8 cellular contexts compared by ENCODE assay signal in genomic region chr11:19712281-19713220, GRCh38. TPM values are rescaled to one million over a fixed set of nuclear protein-coding genes. Genes with fewer than 3 reads are reported as not detected.
A peak's percentile ranks its signal among the peaks of the same experiment; 100 is the strongest.
DNase-seq lines count a peak whose midpoint lies in the region; ATAC-seq lines count a peak whose summit lies in the region.

Gene NAV2, plus strand, starts transcription at chr11:19712837. Its CDS starts 859 bp downstream, at chr11:19713696.

- H3K27me3 ChIP-seq in CD4-positive, CD25-positive, alpha-beta regulatory T cell (ENCODE audit: control insufficient read depth, insufficient read depth, low read length), result peaks cover 20% of the 10 kb centered on the region

- peaks cover 0 to 2% (median 0%) of the 10 kb centered on the region in 7 donors for H3K9me3 Mint-ChIP-seq in CD4-positive, CD25-positive, alpha-beta regulatory T cell

- peak; percentile 67 to 81 (median 71) for DNase-seq in CD4-positive, CD25-positive, alpha-beta regulatory T cell
- peak; percentile 30 for DNase-seq in NCI-H82 treated with DMSO at 0.1 percent for 48 hours (lab: John Stamatoyannopoulos, UW; ENCODE audit: unreplicated experiment)
- DNase-seq in activated CD8-positive, alpha-beta memory T cell treated with anti-CD3 and anti-CD28 coated beads, Interleukin-2, amount 50 U/mL, for 4 hours, result peak; percentile 67
- peak; percentile 97 for DNase-seq in mesenteric fat pad (ENCODE audit: low spot score)
- peak; percentile 66 for DNase-seq in stimulated activated CD8-positive, alpha-beta memory T cell treated with anti-CD3 and anti-CD28 coated beads, Interleukin-12 subunit alpha, Interleukin-12 subunit beta, amount 100 ng/mL, for 4 hours (ENCODE audit: low read depth)

- H3K27me3 Mint-ChIP-seq in CD4-positive, CD25-positive, alpha-beta regulatory T cell, result peaks cover 58% of the 10 kb centered on the region

- H3K36me3 ChIP-seq in CD4-positive, CD25-positive, alpha-beta regulatory T cell (ENCODE audit: control insufficient read depth, insufficient read depth, low read length), result no peaks in the 10 kb centered on the region

- H3K27ac Mint-ChIP-seq in CD4-positive, CD25-positive, alpha-beta regulatory T cell, result peak within 1 kb of the TSS; percentile 47 to 92 (median 91)

- peak; percentile 97 to 99 for ATAC-seq in CD4-positive, CD25-positive, alpha-beta regulatory T cell (ENCODE audit: low read depth in 2 of 2)
- peak; percentile 99 for ATAC-seq in GM19455 (IDR thresholded peaks at IDR 0.05; ENCODE audit: unreplicated experiment)
- peak; percentile 81 for ATAC-seq in HG03575 (IDR thresholded peaks at IDR 0.05; ENCODE audit: extremely low read depth, insufficient number of reproducible peaks, low FRiP score, unreplicated experiment)

- peaks cover 4 to 40% (median 12%) of the 10 kb centered on the region in 4 donors for H3K4me1 Mint-ChIP-seq in CD4-positive, CD25-positive, alpha-beta regulatory T cell

- peak within 1 kb of the TSS; percentile 55 for H3K4me3 ChIP-seq in CD4-positive, CD25-positive, alpha-beta regulatory T cell (ENCODE audit: low read depth, low read length)

- H3K27ac ChIP-seq in CD4-positive, CD25-positive, alpha-beta regulatory T cell (ENCODE audit: insufficient read depth, low read length, poor library complexity, severe bottlenecking), result peak within 1 kb of the TSS; percentile 55

- no peaks in the 10 kb centered on the region for H3K9me3 ChIP-seq in CD4-positive, CD25-positive, alpha-beta regulatory T cell (ENCODE audit: control insufficient read depth in 2 of 2, low read length in 2 of 2)

- no peaks in the 10 kb centered on the region for H3K36me3 Mint-ChIP-seq in CD4-positive, CD25-positive, alpha-beta regulatory T cell

- in situ Hi-C loops in endometrial microvascular endothelial cells (cut with HindIII; ENCODE audit: inconsistent ontology term, low pct_unique_long_range_greater_than_20kb, low sequenced_read_pairs), result no loop called here

- H3K4me1 ChIP-seq in CD4-positive, CD25-positive, alpha-beta regulatory T cell (ENCODE audit: control insufficient read depth, insufficient read depth, low read length, poor library complexity, severe bottlenecking), result peaks cover 27% of the 10 kb centered on the region

- peak within 1 kb of the TSS; percentile 89 to 99 (median 95) for H3K4me3 Mint-ChIP-seq in CD4-positive, CD25-positive, alpha-beta regulatory T cell

RNA-seq across cellular contexts. Expression of gene NAV2, which starts in this region (rescaled TPM):
- total RNA-seq in CD4-positive, CD25-positive, alpha-beta regulatory T cell, result 0.59 TPM
- polyA plus RNA-seq in CD4-positive, CD25-positive, alpha-beta regulatory T cell, result under 1 TPM in 2 of 4 donors, not detected in 2; 0.14 to 0.36 TPM
- total RNA-seq in endometrial microvascular endothelial cells (ENCODE audit: inconsistent ontology term) (27.0 TPM), mesenteric fat pad (13.7 TPM)

Comparison
In these comparisons a context has a peak if more than half of its experiments do, and no peak if none do; other contexts are left out.
1. Peak in every context shown above with its lines: DNase-seq, ATAC-seq, H3K4me3 ChIP-seq and H3K27ac ChIP-seq.
2. Peak in DNase-seq, ATAC-seq, H3K4me3 ChIP-seq and H3K27ac ChIP-seq in CD4-positive, CD25-positive, alpha-beta regulatory T cell; RNA of the gene not detected or under 1 TPM.
3. DNase-seq: peak in every context shown above with its lines; median percentile 97 in mesenteric fat pad; 71 in CD4-positive, CD25-positive, alpha-beta regulatory T cell; 67 in activated CD8-positive, alpha-beta memory T cell treated with anti-CD3 and anti-CD28 coated beads, Interleukin-2, amount 50 U/mL, for 4 hours; 66 in stimulated activated CD8-positive, alpha-beta memory T cell treated with anti-CD3 and anti-CD28 coated beads, Interleukin-12 subunit alpha, Interleukin-12 subunit beta, amount 100 ng/mL, for 4 hours; 30 in NCI-H82 treated with DMSO at 0.1 percent for 48 hours.